9 cellular contexts compared by ENCODE assay signal in the genomic region with DNA sequence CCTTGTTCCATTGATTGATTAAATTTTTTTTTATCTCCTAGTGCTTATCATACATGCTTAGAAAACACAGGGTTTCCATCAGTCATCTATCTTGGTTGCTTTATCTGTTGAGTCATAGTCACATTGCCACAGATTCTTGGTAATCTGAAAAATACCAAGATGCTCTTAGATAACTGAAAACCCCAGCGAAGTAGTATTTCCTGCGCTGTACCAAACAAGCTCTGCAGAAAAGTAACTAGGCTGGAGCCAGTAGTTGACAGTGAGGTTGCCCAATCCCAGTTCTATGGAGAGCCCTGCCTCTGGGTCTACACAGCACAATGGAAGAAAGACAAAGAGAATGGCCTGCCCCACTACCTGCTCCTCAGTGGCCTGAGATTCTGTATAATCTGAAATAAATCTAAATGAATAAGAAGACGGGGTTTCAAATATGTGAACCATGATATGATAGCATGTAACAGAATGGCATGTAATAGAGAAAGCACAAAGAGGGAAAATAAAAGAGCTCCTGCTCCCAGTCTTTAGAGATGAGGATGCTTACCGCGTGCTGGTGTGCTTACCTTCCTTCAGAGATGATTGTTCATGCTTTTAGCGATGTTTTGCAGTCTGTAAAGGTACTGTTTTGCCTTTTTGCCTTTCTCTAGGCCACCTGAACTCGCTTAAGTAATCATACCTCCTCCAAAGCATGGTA. TPM values are rescaled to one million over a fixed set of nuclear protein-coding genes. Genes with fewer than 3 reads are reported as not detected.
DNase-seq lines count a peak whose midpoint lies in the region; ATAC-seq and TF ChIP-seq lines count a peak whose summit lies in the region.
"Had no signal": no experiment of that assay in that cellular context is flagged by ENCODE, and none has a peak within 500 bp of the region (broad histone marks: within the 10 kb centered on the region; RNA-seq: fewer than 3 reads in every experiment).

No MANE protein-coding gene starts in this region.

- H3K9me3 ChIP-seq in Loucy (ENCODE audit: insufficient read depth, low read depth, low read length) (no peaks in the 10 kb centered on the region), mammary epithelial cell (replicated peaks; ENCODE audit: insufficient read depth, low read length) (no peaks in the 10 kb centered on the region), mesodermal cell (ENCODE audit: control insufficient read depth, low read length) (no peaks in the 10 kb centered on the region)
- no peaks in the 10 kb centered on the region for H3K9me3 ChIP-seq in CD4-positive, alpha-beta T cell (ENCODE audit: control insufficient read depth, low read length)
- H3K9me3 ChIP-seq: MG63 had no signal

- in situ Hi-C loops in mammary epithelial cell (cut with MboI; ENCODE audit: low sequenced_read_pairs in 2 of 2): no loop called here

- H3K4me3 ChIP-seq in ACC112 (ENCODE audit: low read depth, low read length) (peak overlapping the region; percentile 60), Loucy (ENCODE audit: low read length, poor library complexity, severe bottlenecking) (no peak overlapping the region), mammary epithelial cell (replicated peaks in 1 of 3; ENCODE audit: insufficient read depth in 1 of 3, low read depth in 2 of 3, low read length in 3 of 3) (no peak overlapping the region), mesodermal cell (ENCODE audit: extremely low read depth, insufficient read depth, low read length, poor library complexity, severe bottlenecking) (no peak overlapping the region)

- no peaks in the 10 kb centered on the region for H3K36me3 ChIP-seq in ACC112 (ENCODE audit: insufficient read depth, low read length)
- H3K36me3 ChIP-seq in Loucy (ENCODE audit: insufficient read depth, low read length): no peaks in the 10 kb centered on the region
- no peaks in the 10 kb centered on the region for H3K36me3 ChIP-seq in mammary epithelial cell (ENCODE audit: insufficient read depth, low read length)
- H3K36me3 ChIP-seq in mesodermal cell (ENCODE audit: control insufficient read depth, insufficient read depth, low read length): no peaks in the 10 kb centered on the region
- H3K36me3 ChIP-seq: MG63 had no signal

- H3K27ac ChIP-seq in ACC112 (ENCODE audit: low read depth, low read length) (no peak overlapping the region), mammary epithelial cell (ENCODE audit: insufficient read depth, low read depth, low read length) (no peak overlapping the region), mesodermal cell (ENCODE audit: low read depth, low read length, severe bottlenecking) (peak overlapping the region; percentile 36)
- H3K27ac ChIP-seq in CD4-positive, alpha-beta T cell (ENCODE audit: low read depth, low read length): no peak overlapping the region

- POLR2A ChIA-PET in CD4-positive, alpha-beta T cell (lab: Charles Lee): no interaction called here

- no peaks in the 10 kb centered on the region for H3K36me3 Mint-ChIP-seq in CD4-positive, alpha-beta T cell (ENCODE audit: low read depth)

- H3K27me3 Mint-ChIP-seq in CD4-positive, alpha-beta T cell: no peaks in the 10 kb centered on the region

- BruUV-seq in mammary epithelial cell (replicated peaks; lab: Mats Ljungman, UMichigan): no TSS peak

- H3K9me2 ChIP-seq in Loucy (replicated peaks; ENCODE audit: low read depth, low read length): no peaks in the 10 kb centered on the region

- H3K27me3 ChIP-seq in ACC112 (ENCODE audit: insufficient read depth, low read length): no peaks in the 10 kb centered on the region
- H3K27me3 ChIP-seq in Loucy (ENCODE audit: insufficient read depth, low read length, poor library complexity, severe bottlenecking): no peaks in the 10 kb centered on the region
- no peaks in the 10 kb centered on the region for H3K27me3 ChIP-seq in mammary epithelial cell (ENCODE audit: insufficient read depth, low read length)
- H3K27me3 ChIP-seq in CD4-positive, alpha-beta T cell (ENCODE audit: control insufficient read depth, insufficient read depth, low read length): no peaks in the 10 kb centered on the region
- H3K27me3 ChIP-seq: MG63 had no signal

- dilution Hi-C loops in mammary epithelial cell (cut with HindIII; ENCODE audit: low sequenced_read_pairs): no loop called here

- H3F3A ChIP-seq in Loucy (ENCODE audit: low read depth): 0 out of 2 replicates have a peak, but pooled peaks cover 2% of the 10 kb centered on the region

- intact Hi-C loops in mammary epithelial cell (cut with micrococcal nuclease): loop anchor here (2.0 kb wide), 1 partner anchor 57 kb away; no protein-coding TSS in a partner anchor
- intact Hi-C loops in CD4-positive, alpha-beta T cell (cut with DNase I, micrococcal nuclease): no loop called here

- WGBS in mammary epithelial cell (ENCODE audit: low coverage, missing lambda C conversion rate): 75% methylated on average over 7 of the region's 7 CpGs
- 86 to 92% methylated on average over 3 to 6 of the region's 7 CpGs for WGBS in mesodermal cell (ENCODE audit: insufficient coverage in 2 of 2), 2 experiments

- peaks cover 8% of the 10 kb centered on the region for H3K4me1 ChIP-seq in ACC112 (ENCODE audit: control insufficient read depth, insufficient read depth, low read length, unreplicated experiment)
- H3K4me1 ChIP-seq in Loucy (ENCODE audit: insufficient read depth, low read length, poor library complexity, severe bottlenecking): no peaks in the 10 kb centered on the region
- H3K4me1 ChIP-seq in mammary epithelial cell (ENCODE audit: insufficient read depth, low read length): peaks cover 5% of the 10 kb centered on the region
- H3K4me1 ChIP-seq in mesodermal cell (ENCODE audit: control insufficient read depth, insufficient read depth, low read length, poor library complexity, severe bottlenecking): peaks cover 18% of the 10 kb centered on the region

- no peak for ATAC-seq in CD4-positive, alpha-beta T cell (ENCODE audit: poor library complexity)
- no peak for ATAC-seq in HG03095 (IDR thresholded peaks at IDR 0.05; ENCODE audit: unreplicated experiment)
- ATAC-seq in GM19397 (IDR thresholded peaks at IDR 0.05; ENCODE audit: unreplicated experiment): no peak

- TF ChIP-seq CTCF in Loucy (conservative IDR thresholded peaks at IDR 0.05; ENCODE audit: low read length) (no peak), mammary epithelial cell (conservative IDR thresholded peaks at IDR 0.05 in 1 of 2, IDR thresholded peaks at IDR 0.05 in 1 of 2; ENCODE audit: extremely low read depth in 1 of 2, insufficient read depth in 1 of 2, low read depth in 1 of 2, low read length in 2 of 2) (no peak)
- TF ChIP-seq CTCF in CD4-positive, alpha-beta T cell (IDR thresholded peaks at IDR 0.05): no peak

- H3K4me2 ChIP-seq in Loucy (ENCODE audit: low read depth, low read length, poor library complexity, severe bottlenecking) (no peak overlapping the region), mammary epithelial cell (ENCODE audit: insufficient read depth, low read depth, low read length) (peak overlapping the region; percentile 84)

- no peaks in the 10 kb centered on the region for H3K4me1 Mint-ChIP-seq in CD4-positive, alpha-beta T cell (ENCODE audit: low read depth)

- CTCF ChIA-PET in mammary epithelial cell (lab: Charles Lee; ENCODE audit: low non-redundant PET): no interaction called here
- CTCF ChIA-PET in CD4-positive, alpha-beta T cell (lab: Charles Lee): no interaction called here

- H3K9ac ChIP-seq in Loucy (ENCODE audit: low read depth, low read length, poor library complexity, severe bottlenecking) (no peak overlapping the region), mammary epithelial cell (ENCODE audit: insufficient read depth, low read length) (no peak overlapping the region)

- H3K4me3 Mint-ChIP-seq in CD4-positive, alpha-beta T cell: no peak overlapping the region

- no peaks in the 10 kb centered on the region for H3K9me3 Mint-ChIP-seq in CD4-positive, alpha-beta T cell

- no peaks in the 10 kb centered on the region for H4K20me1 ChIP-seq in Loucy (ENCODE audit: insufficient read depth, low read length, poor library complexity, severe bottlenecking)
- H4K20me1 ChIP-seq in mammary epithelial cell (ENCODE audit: insufficient read depth, low read length): no peaks in the 10 kb centered on the region

- H2AFZ ChIP-seq in ACC112 (ENCODE audit: low read length, unreplicated experiment) (peak overlapping the region; percentile 71), Loucy (ENCODE audit: low read length) (peak overlapping the region; percentile 7; the same call in 1 of the 2 replicates), mammary epithelial cell (ENCODE audit: low read depth, low read length) (peak overlapping the region; percentile 97)

- no peak for DNase-seq in mammary epithelial cell
- no peak for DNase-seq in CD4-positive, alpha-beta T cell
- no peak for DNase-seq in germinal center (ENCODE audit: low spot score)

- H3K27ac Mint-ChIP-seq in CD4-positive, alpha-beta T cell: no peak overlapping the region

- H3K79me2 ChIP-seq in ACC112 (ENCODE audit: control insufficient read depth, insufficient read depth, low read length, unreplicated experiment) (no peaks in the 10 kb centered on the region), Loucy (ENCODE audit: insufficient read depth, low read length) (no peaks in the 10 kb centered on the region), mammary epithelial cell (ENCODE audit: insufficient read depth, low read length) (no peaks in the 10 kb centered on the region)

RNA-seq across cellular contexts. Expression of a gene that starts 55.3 kb away (rescaled TPM):
- total RNA-seq in mammary epithelial cell: 10 to 100 TPM; 23.4 to 47.2 TPM
- polyA plus RNA-seq in mammary epithelial cell: 16.4 TPM
- polyA minus RNA-seq in mammary epithelial cell: 28.6 TPM
- 42.9 TPM for polyA plus RNA-seq in mesodermal cell (2013, experiment 1 of 2)
- polyA plus RNA-seq in mesodermal cell (2013, experiment 2 of 2): 42.4 TPM
- total RNA-seq in CD4-positive, alpha-beta T cell: 10 to 100 TPM; 25.6 to 26.4 TPM

Comparison
In these comparisons a context has a peak if more than half of its experiments do, and no peak if none do; other contexts are left out.
1. H2AFZ ChIP-seq: peak in every context shown above with its lines; median percentile 97 in mammary epithelial cell; 71 in ACC112; 7 in Loucy.